In genomic region chr3:55622116-55622515, GRCh38 we compare ENCODE assay signal across 22 cellular contexts.
DNase-seq lines count a peak whose midpoint lies in the region; ATAC-seq and TF ChIP-seq lines count a peak whose summit lies in the region.
"Had no signal": no experiment of that assay in that cellular context is flagged by ENCODE, and none has a peak within 500 bp of the region (broad histone marks: within the 10 kb centered on the region; RNA-seq: fewer than 3 reads in every experiment).

No MANE protein-coding gene starts in this region.

- no peak overlapping the region for H3K4me3 Mint-ChIP-seq in HFFc6
- H3K4me3 Mint-ChIP-seq in activated T-helper 2 cell treated with anti-CD3 and anti-CD28 coated beads, Interferon-gamma antibody, Interleukin-2, Interleukin-4, amounts not matched to agents 10 μg/mL and 5 μg/mL and 100 μg/mL, durations not matched to agents 14 hours and 24 hours and 36 hours (ENCODE audit: low read depth) = no peak overlapping the region
- H3K4me3 Mint-ChIP-seq: activated T-cell treated with anti-CD3 and anti-CD28 coated beads, Interleukin-2, amount 50 U/mL, for 24 hours; CD4-positive, CD25-positive, alpha-beta regulatory T cell; effector memory CD8-positive, alpha-beta T cell; natural killer cell treated with Interleukin-12 subunit alpha and Interleukin-12 subunit beta and Interleukin-15 and Interleukin-18, amount 100 ng/mL, for 72 hours had no signal

- peak; percentile 57 for DNase-seq in A172 (ENCODE audit: low spot score)
- DNase-seq in HFFc6 = peak; percentile 33
- peak; percentile 68 for DNase-seq in amniotic epithelial cell (ENCODE audit: low read depth)
- DNase-seq in glomerular visceral epithelial cell (ENCODE audit: extremely low spot score) = peak; percentile 50
- DNase-seq in NCI-H1048 (lab: John Stamatoyannopoulos, UW) = no peak
- no peak for DNase-seq in activated T-helper 2 cell treated with anti-CD3 and anti-CD28 coated beads, Interferon-gamma antibody, Interleukin-2, Interleukin-4, amounts not matched to agents 10 μg/mL and 5 μg/mL and 100 μg/mL, durations not matched to agents 14 hours and 24 hours and 36 hours (ENCODE audit: low spot score)
- DNase-seq: 8988T; activated CD4-positive, alpha-beta T cell treated with anti-CD3 and anti-CD28 coated beads, Interleukin-2, amount 50 U/mL, for 48 hours; activated T-cell treated with anti-CD3 and anti-CD28 coated beads, Interleukin-2, amount 50 U/mL, for 24 hours; CD4-positive, CD25-positive, alpha-beta regulatory T cell; effector memory CD8-positive, alpha-beta T cell; MV-4-11; NCI-H2081; NCI-H510A; psoas muscle; SHP77; stimulated activated naive CD4-positive, alpha-beta T cell had no signal

- no peaks in the 10 kb centered on the region for H3K36me3 Mint-ChIP-seq in HFFc6 (ENCODE audit: low read depth)
- no peaks in the 10 kb centered on the region for H3K36me3 Mint-ChIP-seq in activated T-helper 2 cell treated with anti-CD3 and anti-CD28 coated beads, Interferon-gamma antibody, Interleukin-2, Interleukin-4, amounts not matched to agents 10 μg/mL and 5 μg/mL and 100 μg/mL, durations not matched to agents 14 hours and 24 hours and 36 hours (ENCODE audit: low read depth)
- H3K36me3 Mint-ChIP-seq: activated naive CD4-positive, alpha-beta T cell treated with anti-CD3 and anti-CD28 coated beads, Interleukin-2, amount 50 U/mL, for 72 hours; CD4-positive, CD25-positive, alpha-beta regulatory T cell; natural killer cell treated with Interleukin-12 subunit alpha and Interleukin-12 subunit beta and Interleukin-15 and Interleukin-18, amount 100 ng/mL, for 72 hours had no signal

- no peak for TF ChIP-seq CTCF in HFFc6 (IDR thresholded peaks at IDR 0.05)

- no peaks in the 10 kb centered on the region for H3K9me3 Mint-ChIP-seq in HFFc6
- peaks cover 8% of the 10 kb centered on the region for H3K9me3 Mint-ChIP-seq in activated T-helper 2 cell treated with anti-CD3 and anti-CD28 coated beads, Interferon-gamma antibody, Interleukin-2, Interleukin-4, amounts not matched to agents 10 μg/mL and 5 μg/mL and 100 μg/mL, durations not matched to agents 14 hours and 24 hours and 36 hours
- H3K9me3 Mint-ChIP-seq: activated T-cell treated with anti-CD3 and anti-CD28 coated beads, Interleukin-2, amount 50 U/mL, for 24 hours had no signal

- peak overlapping the region; percentile 32; the same call in 1 of the 2 replicates for H3K27ac Mint-ChIP-seq in HFFc6
- no peak overlapping the region for H3K27ac Mint-ChIP-seq in activated T-helper 2 cell treated with anti-CD3 and anti-CD28 coated beads, Interferon-gamma antibody, Interleukin-2, Interleukin-4, amounts not matched to agents 10 μg/mL and 5 μg/mL and 100 μg/mL, durations not matched to agents 14 hours and 24 hours and 36 hours
- H3K27ac Mint-ChIP-seq: activated T-cell treated with anti-CD3 and anti-CD28 coated beads, Interleukin-2, amount 50 U/mL, for 24 hours; CD4-positive, CD25-positive, alpha-beta regulatory T cell; effector memory CD8-positive, alpha-beta T cell; natural killer cell treated with Interleukin-12 subunit alpha and Interleukin-12 subunit beta and Interleukin-15 and Interleukin-18, amount 100 ng/mL, for 72 hours had no signal

- H3K27me3 Mint-ChIP-seq in HFFc6 (ENCODE audit: insufficient read depth) = no peaks in the 10 kb centered on the region; the same call in 1 of the 2 replicates
- H3K27me3 Mint-ChIP-seq in activated T-helper 2 cell treated with anti-CD3 and anti-CD28 coated beads, Interferon-gamma antibody, Interleukin-2, Interleukin-4, amounts not matched to agents 10 μg/mL and 5 μg/mL and 100 μg/mL, durations not matched to agents 14 hours and 24 hours and 36 hours (ENCODE audit: low read depth) = no peaks in the 10 kb centered on the region
- H3K27me3 Mint-ChIP-seq: activated T-cell treated with anti-CD3 and anti-CD28 coated beads, Interleukin-2, amount 50 U/mL, for 24 hours; effector memory CD8-positive, alpha-beta T cell had no signal

- ATAC-seq in HG03342 (IDR thresholded peaks at IDR 0.05; ENCODE audit: unreplicated experiment) (no peak), GM21381 (IDR thresholded peaks at IDR 0.05; ENCODE audit: unreplicated experiment) (no peak)
- ATAC-seq: activated naive CD4-positive, alpha-beta T cell treated with anti-CD3 and anti-CD28 coated beads, Interleukin-2, amount 50 U/mL, for 72 hours; effector memory CD8-positive, alpha-beta T cell; gastroesophageal sphincter; natural killer cell treated with Interleukin-12 subunit alpha and Interleukin-12 subunit beta and Interleukin-15 and Interleukin-18, amount 100 ng/mL, for 72 hours; psoas muscle had no signal

- peaks cover 65% of the 10 kb centered on the region for H3K4me1 Mint-ChIP-seq in HFFc6 (ENCODE audit: low read depth)
- H3K4me1 Mint-ChIP-seq in activated T-helper 2 cell treated with anti-CD3 and anti-CD28 coated beads, Interferon-gamma antibody, Interleukin-2, Interleukin-4, amounts not matched to agents 10 μg/mL and 5 μg/mL and 100 μg/mL, durations not matched to agents 14 hours and 24 hours and 36 hours (ENCODE audit: low read depth) = peaks cover 3% of the 10 kb centered on the region
- H3K4me1 Mint-ChIP-seq: CD4-positive, CD25-positive, alpha-beta regulatory T cell had no signal

- intact Hi-C loops in activated T-helper 2 cell treated with anti-CD3 and anti-CD28 coated beads, Interferon-gamma antibody, Interleukin-2, Interleukin-4, amounts not matched to agents 10 μg/mL and 5 μg/mL and 100 μg/mL, durations not matched to agents 14 hours and 24 hours and 36 hours (cut with micrococcal nuclease) = no loop called here

Comparison
In these comparisons a context has a peak if more than half of its experiments do, and no peak if none do; other contexts are left out.
1. DNase-seq: peak in A172 (single experiment), HFFc6 (single experiment), amniotic epithelial cell (single experiment) and glomerular visceral epithelial cell (single experiment); none in NCI-H1048 (single experiment) and activated T-helper 2 cell treated with anti-CD3 and anti-CD28 coated beads, Interferon-gamma antibody, Interleukin-2, Interleukin-4, amounts not matched to agents 10 μg/mL and 5 μg/mL and 100 μg/mL, durations not matched to agents 14 hours and 24 hours and 36 hours (single experiment).